12 cellular contexts compared by ENCODE assay signal in genomic region chr12:1429980-1430379, GRCh38.
DNase-seq lines count a peak whose midpoint lies in the region; ATAC-seq and TF ChIP-seq lines count a peak whose summit lies in the region.
"Had no signal": no experiment of that assay in that cellular context is flagged by ENCODE, and none has a peak within 500 bp of the region (broad histone marks: within the 10 kb centered on the region; RNA-seq: fewer than 3 reads in every experiment).

No MANE protein-coding gene starts in this region.

- H2BK5ac ChIP-seq in IMR-90 (ENCODE audit: low read depth, low read length, poor library complexity, severe bottlenecking) = peak overlapping the region; percentile 21

- peak overlapping the region; percentile 21 for H2AK9ac ChIP-seq in IMR-90 (replicated peaks; ENCODE audit: low read depth, low read length, poor library complexity)

- intact Hi-C loops in IMR-90 (cut with micrococcal nuclease) (no loop called here), body of pancreas (cut with DNase I) (no loop called here), left lung (cut with DNase I) (no loop called here)

- H4K5ac ChIP-seq in IMR-90 (ENCODE audit: low read depth, low read length) = no peak overlapping the region

- H3K79me1 ChIP-seq in IMR-90 (ENCODE audit: low read depth in 1 of 2, low read length in 2 of 2) = peaks cover 3 to 6% of the 10 kb centered on the region in 2 experiments; a peak in 3 of 4 replicates

- H4K91ac ChIP-seq in IMR-90 (ENCODE audit: insufficient read depth, low read depth, low read length) = 0 out of 2 replicates have a peak overlapping the region, but pooled peaks have one; percentile 7

- no TSS peak for BruUV-seq in IMR-90 (replicated peaks; lab: Mats Ljungman, UMichigan)

- no peak overlapping the region for H3K4me3 ChIP-seq in AG09309 (ENCODE audit: control insufficient read depth, low read depth, low read length)
- no peak overlapping the region for H3K4me3 ChIP-seq in IMR-90 (ENCODE audit: insufficient read depth, low read depth, low read length)
- H3K4me3 ChIP-seq in body of pancreas = no peak overlapping the region
- no peak overlapping the region for H3K4me3 ChIP-seq in left lung
- no peak overlapping the region for H3K4me3 ChIP-seq in Karpas-422 (ENCODE audit: low read length)
- H3K4me3 ChIP-seq: smooth muscle cell had no signal

- WGBS in IMR-90 (ENCODE audit: extremely low coverage in 2 of 2, insufficient read length in 1 of 2), 2 experiments = 100% methylated on average over 1 of the region's 4 CpGs; no CpG with 5 or more reads in 1 of the 2 experiments
- 82 to 96% methylated on average over 4 of the region's 4 CpGs for whole genome bisulfite sequencing in body of pancreas, 2 donors

- in situ Hi-C loops in IMR-90 (cut with MboI; ENCODE audit: low sequenced_read_pairs) = no loop called here

- H2AK5ac ChIP-seq in IMR-90 (ENCODE audit: low read depth, low read length) = no peak overlapping the region

- dilution Hi-C loops in IMR-90 (cut with HindIII; ENCODE audit: low sequenced_read_pairs, unreplicated experiment) = no loop called here

- H3K9me1 ChIP-seq in IMR-90 (ENCODE audit: insufficient read depth, low read length) = peaks cover 7% of the 10 kb centered on the region; the same call in 1 of the 2 replicates

- TF ChIP-seq CTCF in AG09309 (IDR thresholded peaks at IDR 0.05; ENCODE audit: control insufficient read depth, insufficient read depth, low read depth, low read length, missing control alignments) (no peak), IMR-90 (conservative IDR thresholded peaks at IDR 0.05; ENCODE audit: low read depth, low read length) (no peak), body of pancreas (IDR thresholded peaks at IDR 0.05) (no peak), left lung (IDR thresholded peaks at IDR 0.05) (no peak)

- H3K27me3 ChIP-seq in IMR-90 (ENCODE audit: control insufficient read depth, insufficient read depth, low read length) (no peaks in the 10 kb centered on the region), body of pancreas (no peaks in the 10 kb centered on the region), left lung (no peaks in the 10 kb centered on the region), Karpas-422 (ENCODE audit: low read length) (no peaks in the 10 kb centered on the region)

- ATAC-seq in IMR-90 (ENCODE audit: low read depth) (peak; percentile 88), body of pancreas (peak; percentile 27), left lung (peak; percentile 46), HG03159 (IDR thresholded peaks at IDR 0.05; ENCODE audit: unreplicated experiment) (no peak)
- ATAC-seq: CD8-positive, alpha-beta T cell had no signal

- H2BK120ac ChIP-seq in IMR-90 (ENCODE audit: low read depth, low read length) = peak overlapping the region; percentile 2; the same call in 1 of the 2 replicates

- H2BK20ac ChIP-seq in IMR-90 (ENCODE audit: low read depth, low read length) = peak overlapping the region; percentile 66; the same call in 1 of the 2 replicates

- H3K4ac ChIP-seq in IMR-90 (ENCODE audit: low read depth, low read length) = peak overlapping the region; percentile 51

- CTCF ChIA-PET in IMR-90 (lab: Yijun Ruan, JAX) = no interaction called here

- DNase-seq in AG09309 (ENCODE audit: low read depth) (peak; percentile 73), IMR-90 (peak; percentile 80), body of pancreas (peak in 1 of 4 donors; percentile 15), left lung (no peak), GM19238 (ENCODE audit: insufficient read length, low spot score) (no peak), NCI-H345 treated with DMSO at 0.1 percent for 48 hours (lab: John Stamatoyannopoulos, UW; ENCODE audit: unreplicated experiment) (no peak), Karpas-422 (no peak)
- DNase-seq: CD8-positive, alpha-beta T cell; hypothalamus; NCI-H146 had no signal

- POLR2A ChIA-PET in IMR-90 (lab: Charles Lee; ENCODE audit: unreplicated experiment) = no interaction called here

- no peak overlapping the region for H2AFZ ChIP-seq in IMR-90 (replicated peaks; ENCODE audit: low read length, poor library complexity)
- no peak overlapping the region for H2AFZ ChIP-seq in Karpas-422 (ENCODE audit: low read length)

- peak overlapping the region; percentile 5; the same call in 1 of the 2 replicates for H3K23ac ChIP-seq in IMR-90 (ENCODE audit: low read depth, low read length)

- H4K20me1 ChIP-seq in IMR-90 (ENCODE audit: insufficient read depth, low read length) (no peaks in the 10 kb centered on the region), Karpas-422 (ENCODE audit: insufficient read depth, low read depth, low read length) (no peaks in the 10 kb centered on the region)

- peak overlapping the region; percentile 72; the same call in 1 of the 2 replicates for H3K14ac ChIP-seq in IMR-90 (replicated peaks; ENCODE audit: low read depth, low read length)

- H3K79me2 ChIP-seq in Karpas-422 (ENCODE audit: low read length) = no peaks in the 10 kb centered on the region

- TF ChIP-seq POLR2A in IMR-90 (IDR thresholded peaks at IDR 0.05; ENCODE audit: low read depth, low read length) (no peak), body of pancreas (IDR thresholded peaks at IDR 0.05) (no peak)

- H3K36me3 ChIP-seq in IMR-90 (ENCODE audit: control insufficient read depth, insufficient read depth, low read length) (no peaks in the 10 kb centered on the region; the same call in 1 of the 2 replicates), body of pancreas (replicated peaks in 1 of 2; ENCODE audit: insufficient read depth in 1 of 2, low read depth in 2 of 2) (no peaks in the 10 kb centered on the region), left lung (no peaks in the 10 kb centered on the region), Karpas-422 (ENCODE audit: insufficient read depth, low read length) (no peaks in the 10 kb centered on the region)

- H3K56ac ChIP-seq in IMR-90 (ENCODE audit: extremely low read depth, insufficient read depth, low read length) = no peak overlapping the region

- peak overlapping the region in 1 of 2 experiments; percentile 82; a peak in 2 of 4 replicates for H4K8ac ChIP-seq in IMR-90 (ENCODE audit: low read depth in 2 of 2, low read length in 2 of 2)

- H3K4me1 ChIP-seq in IMR-90 (ENCODE audit: control insufficient read depth, insufficient read depth, low read length) (peaks cover 2% of the 10 kb centered on the region), body of pancreas (peaks cover 4% of the 10 kb centered on the region), left lung (peaks cover 0 to 2% of the 10 kb centered on the region in 2 donors), Karpas-422 (ENCODE audit: low read length) (peaks cover 2% of the 10 kb centered on the region; the same call in 1 of the 2 replicates)

- H3K18ac ChIP-seq in IMR-90 (ENCODE audit: low read depth, low read length) = no peak overlapping the region

- no peaks in the 10 kb centered on the region for H3K9me3 ChIP-seq in IMR-90 (ENCODE audit: control insufficient read depth, insufficient read depth, low read length)
- no peaks in the 10 kb centered on the region for H3K9me3 ChIP-seq in body of pancreas
- H3K9me3 ChIP-seq in left lung = no peaks in the 10 kb centered on the region
- no peaks in the 10 kb centered on the region for H3K9me3 ChIP-seq in Karpas-422 (ENCODE audit: low read length)

- TF ChIP-seq RAD21 in IMR-90 (IDR thresholded peaks at IDR 0.05; ENCODE audit: low read length) = no peak; the same call in 1 of the 2 replicates

- H3K27ac ChIP-seq in IMR-90 (ENCODE audit: insufficient read depth, low read length) (no peak overlapping the region), body of pancreas (no peak overlapping the region), left lung (no peak overlapping the region), Karpas-422 (ENCODE audit: low read length) (no peak overlapping the region)

- H3K4me2 ChIP-seq in IMR-90 (ENCODE audit: low read depth, low read length) = no peak overlapping the region
- H3K4me2 ChIP-seq in Karpas-422 (ENCODE audit: low read depth, low read length, poor library complexity, severe bottlenecking) = no peak overlapping the region
- H3K4me2 ChIP-seq: smooth muscle cell had no signal

- H3K9ac ChIP-seq in IMR-90 (ENCODE audit: low read depth, low read length) = no peak overlapping the region
- no peak overlapping the region for H3K9ac ChIP-seq in Karpas-422 (ENCODE audit: low read length)

- 0 out of 3 replicates have a peak overlapping the region, but pooled peaks have one; percentile 8 for H2BK15ac ChIP-seq in IMR-90 (ENCODE audit: low read depth, low read length)

- no peaks in the 10 kb centered on the region for H3K9me2 ChIP-seq in Karpas-422 (replicated peaks; ENCODE audit: insufficient read depth, low read length)

TF ChIP-seq in IMR-90, 13 proteins besides CTCF, POLR2A, EP300 and RAD21:
- TF ChIP-seq CEBPB (IDR thresholded peaks at IDR 0.05; ENCODE audit: low read depth, low read length) (peak; percentile 92), SMC3 (IDR thresholded peaks at IDR 0.05; ENCODE audit: low read depth, low read length) (no peak)

Comparison
In these comparisons a context has a peak if more than half of its experiments do, and no peak if none do; other contexts are left out.
1. DNase-seq: peak in AG09309 (single experiment) and IMR-90 (single experiment); none in left lung (0 of 2), GM19238 (single experiment), NCI-H345 treated with DMSO at 0.1 percent for 48 hours (single experiment) and Karpas-422 (single experiment).